In genomic region chr14:64795211-64795610, GRCh38 we compare ENCODE assay signal across 22 cellular contexts.
"Had no signal": no experiment of that assay in that cellular context is flagged by ENCODE, and none has a peak within 500 bp of the region (broad histone marks: within the 10 kb centered on the region; RNA-seq: fewer than 3 reads in every experiment).

No MANE protein-coding gene starts in this region.

- H3K4me3 Mint-ChIP-seq: dendritic cell treated with granulocyte-macrophage colony-stimulating factor and Interleukin-4, amounts not matched to agents 40 ng/mL and 50 ng/mL, for 4 days; effector memory CD8-positive, alpha-beta T cell; endodermal cell; mesothelial cell of epicardium had no signal

- H3K4me1 Mint-ChIP-seq: endodermal cell had no signal

- DNase-seq: colonic mucosa; cortex of kidney; effector CD8-positive, alpha-beta T cell; effector memory CD8-positive, alpha-beta T cell; endodermal cell; erythroblast; esophagus squamous epithelium; foreskin fibroblast; foreskin melanocyte; gastrocnemius medialis; glutamatergic neuron; head of caudate nucleus; heart right ventricle; hippocampal formation; left cardiac atrium; left lung; left ventricle myocardium superior; lower lobe of right lung; mesenchymal stem cell; mucosa of descending colon had no signal

- H3K9me3 Mint-ChIP-seq: dendritic cell treated with granulocyte-macrophage colony-stimulating factor and Interleukin-4, amounts not matched to agents 40 ng/mL and 50 ng/mL, for 4 days; effector memory CD8-positive, alpha-beta T cell; endodermal cell; mesothelial cell of epicardium had no signal

- H3K27me3 Mint-ChIP-seq: dendritic cell treated with granulocyte-macrophage colony-stimulating factor and Interleukin-4, amounts not matched to agents 40 ng/mL and 50 ng/mL, for 4 days had no signal

- H3K27ac Mint-ChIP-seq: dendritic cell treated with granulocyte-macrophage colony-stimulating factor and Interleukin-4, amounts not matched to agents 40 ng/mL and 50 ng/mL, for 4 days; effector memory CD8-positive, alpha-beta T cell; endodermal cell; mesothelial cell of epicardium had no signal
